18 cellular contexts compared by ENCODE assay signal in the genomic region with DNA sequence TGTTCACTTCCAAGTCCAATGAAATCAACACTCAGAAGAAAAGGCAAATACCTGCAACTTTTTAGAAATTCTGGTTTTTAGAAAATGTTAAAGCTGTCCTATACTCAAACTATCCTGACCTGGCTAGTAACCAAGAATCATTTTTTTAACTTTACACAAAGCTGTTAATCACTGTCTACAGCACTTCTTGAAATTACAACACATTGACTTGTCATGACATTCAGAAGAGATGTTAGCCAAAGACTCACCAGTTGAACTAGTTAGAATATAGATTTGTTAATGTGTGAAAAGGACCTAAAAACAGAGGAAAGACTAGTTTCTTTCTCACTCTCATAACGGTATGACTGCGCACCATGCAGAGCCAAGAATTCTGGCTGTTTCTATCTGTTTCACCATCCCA.
"Had no signal": no experiment of that assay in that cellular context is flagged by ENCODE, and none has a peak within 500 bp of the region (broad histone marks: within the 10 kb centered on the region; RNA-seq: fewer than 3 reads in every experiment).

No MANE protein-coding gene starts in this region.

- H3K27ac ChIP-seq: body of pancreas, left lung, pancreas, vagina had no signal

- ATAC-seq: activated CD4-positive, CD25-positive, alpha-beta regulatory T cell treated with anti-CD3 and anti-CD28 coated beads, Interleukin-2, amount 50 U/mL, for 24 hours; body of pancreas; pancreas; stimulated activated effector memory CD8-positive, alpha-beta T cell treated with anti-CD3 and anti-CD28 coated beads, Interleukin-12 subunit alpha, Interleukin-12 subunit beta, amount 100 ng/mL, for 72 hours had no signal

- H3K4me3 ChIP-seq: adrenal gland, body of pancreas, esophagus muscularis mucosa, left lung, pancreas, tibial nerve, vagina had no signal

- H3K27me3 ChIP-seq: body of pancreas, esophagus muscularis mucosa, left lung, pancreas, tibial nerve, vagina had no signal

- FAIRE-seq: pancreas, small intestine, TTC549 had no signal

- H3K4me1 ChIP-seq: adrenal gland, body of pancreas, vagina had no signal

- DNase-seq: activated naive CD4-positive, alpha-beta T cell treated with anti-CD3 and anti-CD28 coated beads, Interleukin-2, amount 50 U/mL, for 16 hours; activated T-cell treated with anti-CD3 and anti-CD28 coated beads, Interleukin-2, amount 50 U/mL, for 1 hour; adrenal gland; body of pancreas; cerebellar nuclear complex; dermis blood vessel endothelial cell; islet precursor cell; left lung; pancreas; retina; small intestine; T-helper 2 cell had no signal

- H3K9me3 ChIP-seq: adrenal gland, body of pancreas, esophagus muscularis mucosa, left lung, pancreas, tibial nerve, vagina had no signal

- H3K36me3 ChIP-seq: adrenal gland, esophagus muscularis mucosa, left lung, pancreas, tibial nerve, vagina had no signal
